ENCODE assay signal across 1 cellular context in genomic region chr16:30797670-30798309, GRCh38.
TF ChIP-seq lines count a peak whose summit lies in the region.

No MANE protein-coding gene starts in this region.

TF ChIP-seq in H1, 55 proteins besides CTCF, POLR2A, EP300 and RAD21:
- TF ChIP-seq GTF2F1 (IDR thresholded peaks at IDR 0.05; ENCODE audit: borderline replicate concordance, low read depth, low read length) (no peak), PHF8 (conservative IDR thresholded peaks at IDR 0.05; ENCODE audit: low read depth, low read length) (no peak), MAFK (IDR thresholded peaks at IDR 0.05; ENCODE audit: low read depth, low read length) (no peak), RBBP5 (IDR thresholded peaks at IDR 0.05; ENCODE audit: borderline replicate concordance, low read depth, low read length) (no peak), RNF2 (IDR thresholded peaks at IDR 0.05; ENCODE audit: borderline replicate concordance, low read depth, low read length, missing control alignments, poor library complexity, severe bottlenecking) (no peak), TEAD4 (IDR thresholded peaks at IDR 0.05; ENCODE audit: low read depth, low read length) (no peak), SP4 (IDR thresholded peaks at IDR 0.05; ENCODE audit: low read length) (no peak), SRF (IDR thresholded peaks at IDR 0.05; ENCODE audit: low read depth, low read length) (no peak), GABPA (IDR thresholded peaks at IDR 0.05; ENCODE audit: borderline replicate concordance, insufficient read depth, low read length) (no peak), BACH1 (IDR thresholded peaks at IDR 0.05; ENCODE audit: low read length) (no peak), EGR1 (IDR thresholded peaks at IDR 0.05; ENCODE audit: borderline replicate concordance, low read depth, low read length) (no peak)
